Comparison of ENCODE assay signal across 9 cellular contexts in the genomic region with DNA sequence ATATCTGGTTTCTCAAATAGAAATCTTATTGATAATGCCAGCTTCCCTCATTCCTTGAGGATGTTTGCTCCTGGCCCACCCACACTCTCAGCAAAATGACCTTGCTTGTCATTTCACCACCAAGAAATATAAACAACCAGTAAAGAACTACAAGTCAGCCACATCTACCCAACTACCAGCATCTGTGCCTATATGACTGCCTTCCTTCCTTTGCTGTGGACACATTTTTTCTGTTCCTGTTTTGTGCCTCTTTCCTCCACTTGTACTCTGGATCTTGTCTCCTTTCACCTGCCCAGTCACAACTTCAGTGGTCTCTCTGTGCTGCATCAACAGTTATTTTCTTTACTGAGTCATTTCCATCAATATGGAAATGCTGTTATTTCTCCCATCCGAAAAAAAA. TPM values are rescaled to one million over a fixed set of nuclear protein-coding genes. Genes with fewer than 3 reads are reported as not detected.
DNase-seq lines count a peak whose midpoint lies in the region; ATAC-seq and TF ChIP-seq lines count a peak whose summit lies in the region.
"Had no signal": no experiment of that assay in that cellular context is flagged by ENCODE, and none has a peak within 500 bp of the region (broad histone marks: within the 10 kb centered on the region; RNA-seq: fewer than 3 reads in every experiment).

No MANE protein-coding gene starts in this region.

- no peak for TF ChIP-seq POLR2A in upper lobe of left lung (IDR thresholded peaks at IDR 0.05)

- H3K4me3 Mint-ChIP-seq in activated naive CD8-positive, alpha-beta T cell treated with anti-CD3 and anti-CD28 coated beads for 36 hours = no peak overlapping the region

- peaks cover 64% of the 10 kb centered on the region for H3K4me1 Mint-ChIP-seq in activated naive CD8-positive, alpha-beta T cell treated with anti-CD3 and anti-CD28 coated beads for 36 hours

- peak; percentile 40 for DNase-seq in GM12865 (ENCODE audit: low read depth)
- no peak for DNase-seq in activated naive CD8-positive, alpha-beta T cell treated with anti-CD3 and anti-CD28 coated beads for 36 hours
- no peak for DNase-seq in OCI-M1 (lab: John Stamatoyannopoulos, UW)
- DNase-seq in caudate nucleus (lab: John Stamatoyannopoulos, UW) = no peak
- DNase-seq in upper lobe of left lung = no peak
- DNase-seq in NOMO-1 treated with DMSO at 0.1 percent for 48 hours (lab: John Stamatoyannopoulos, UW; ENCODE audit: unreplicated experiment) = no peak
- DNase-seq: kidney had no signal

- H3K27me3 Mint-ChIP-seq in activated naive CD8-positive, alpha-beta T cell treated with anti-CD3 and anti-CD28 coated beads for 36 hours = no peaks in the 10 kb centered on the region

- H3K27ac Mint-ChIP-seq in activated naive CD8-positive, alpha-beta T cell treated with anti-CD3 and anti-CD28 coated beads for 36 hours = peak overlapping the region; percentile 11

- H3K36me3 Mint-ChIP-seq in activated naive CD8-positive, alpha-beta T cell treated with anti-CD3 and anti-CD28 coated beads for 36 hours = peaks cover 48% of the 10 kb centered on the region

- WGBS in upper lobe of left lung, 2 donors = 84 to 90% methylated on average over 1 of the region's 1 CpG

- H3K9me3 ChIP-seq in upper lobe of left lung = no peaks in the 10 kb centered on the region

- no peaks in the 10 kb centered on the region for H3K9me3 Mint-ChIP-seq in activated naive CD8-positive, alpha-beta T cell treated with anti-CD3 and anti-CD28 coated beads for 36 hours

- H3K27ac ChIP-seq in caudate nucleus (ENCODE audit: low read depth, low read length) = no peak overlapping the region
- no peak overlapping the region for H3K27ac ChIP-seq in upper lobe of left lung

- peak; percentile 62 for ATAC-seq in GM21367 (IDR thresholded peaks at IDR 0.05; ENCODE audit: unreplicated experiment)
- peak; percentile 72 for ATAC-seq in HG03354 (IDR thresholded peaks at IDR 0.05; ENCODE audit: poor library complexity, severe bottlenecking, unreplicated experiment)
- ATAC-seq in upper lobe of left lung (ENCODE audit: low FRiP score in 2 of 2) = no peak

- peaks cover 0 to 7% (median 1%) of the 10 kb centered on the region in 4 donors for H3K36me3 ChIP-seq in upper lobe of left lung

- H3K4me3 ChIP-seq in GM12865 (ENCODE audit: low read depth, low read length) = no peak overlapping the region
- no peak overlapping the region for H3K4me3 ChIP-seq in upper lobe of left lung

- no peaks in the 10 kb centered on the region for H3K27me3 ChIP-seq in upper lobe of left lung

- TF ChIP-seq CTCF in GM12865 (IDR thresholded peaks at IDR 0.05; ENCODE audit: insufficient read depth, low read depth, low read length, missing control alignments) = no peak
- no peak for TF ChIP-seq CTCF in upper lobe of left lung (IDR thresholded peaks at IDR 0.05)

- peaks cover 0 to 7% (median 0%) of the 10 kb centered on the region in 4 donors for H3K4me1 ChIP-seq in upper lobe of left lung

- no peak for TF ChIP-seq EP300 in upper lobe of left lung (IDR thresholded peaks at IDR 0.05)

RNA-seq across cellular contexts. Expression of gene KIF2A, which starts 20.3 kb away (rescaled TPM):
- total RNA-seq in activated naive CD8-positive, alpha-beta T cell treated with anti-CD3 and anti-CD28 coated beads for 36 hours = 100 to 1,000 TPM; 164 to 175 TPM
- total RNA-seq in upper lobe of left lung = 10 to 100 TPM; 16.8 to 61.2 (median 23.7) TPM

Comparison
In these comparisons a context has a peak if more than half of its experiments do, and no peak if none do; other contexts are left out.
1. ATAC-seq: peak in GM21367 (single experiment) and HG03354 (single experiment); none in upper lobe of left lung (0 of 2).